8 cellular contexts compared by ENCODE assay signal in genomic region chr19:7293795-7294570, GRCh38. TPM values are rescaled to one million over a fixed set of nuclear protein-coding genes. Genes with fewer than 3 reads are reported as not detected.
DNase-seq lines count a peak whose midpoint lies in the region; ATAC-seq, FAIRE-seq and TF ChIP-seq lines count a peak whose summit lies in the region.

INSR (minus strand) TSS chr19:7294414; CDS start chr19:7293891, 523 bp downstream.

- intact Hi-C loops in testis (cut with DNase I; ENCODE audit: low total_unique reads), result loop anchor here (10.0 kb wide), 1 partner anchor 99 kb away; no protein-coding TSS in a partner anchor

- no peak for TF ChIP-seq POLR2A in testis (IDR thresholded peaks at IDR 0.05)

- H3K9me3 Mint-ChIP-seq in activated naive CD8-positive, alpha-beta T cell (ENCODE audit: low read depth), result no peaks in the 10 kb centered on the region

- peaks cover 12% of the 10 kb centered on the region for H3K4me1 Mint-ChIP-seq in activated naive CD8-positive, alpha-beta T cell (ENCODE audit: low read depth)

- no peak within 1 kb of the TSS for H3K27ac ChIP-seq in RWPE2 (ENCODE audit: poor library complexity, severe bottlenecking)
- H3K27ac ChIP-seq in testis, result peak within 1 kb of the TSS; percentile 88 to 93

- H3K9me3 ChIP-seq in RWPE2 (ENCODE audit: severe bottlenecking) (no peaks in the 10 kb centered on the region), testis (no peaks in the 10 kb centered on the region)

- ATAC-seq in GM21737 (IDR thresholded peaks at IDR 0.05; ENCODE audit: unreplicated experiment) (peak; percentile 49), RWPE2 (ENCODE audit: low read depth) (peak; percentile 90)

- FAIRE-seq in D721Med (lab: Jason Lieb, UNC), result no peak

- no peaks in the 10 kb centered on the region for H3K36me3 Mint-ChIP-seq in activated naive CD8-positive, alpha-beta T cell

- DNase-seq in D721Med (ENCODE audit: insufficient read length, low spot score) (peak; percentile 99), LHCN-M2 (ENCODE audit: low read depth) (peak; percentile 83), RWPE2 (ENCODE audit: low spot score) (no peak), glomerular endothelial cell (ENCODE audit: extremely low read depth, low read depth, low spot score) (no peak), non-pigmented ciliary epithelial cell (ENCODE audit: low read depth) (peak; percentile 36), testis (peak; percentile 87)

- H3K4me3 Mint-ChIP-seq in activated naive CD8-positive, alpha-beta T cell, result peak within 1 kb of the TSS; percentile 84

- H3K27me3 ChIP-seq in RWPE2 (ENCODE audit: insufficient read depth, poor library complexity, severe bottlenecking) (no peaks in the 10 kb centered on the region), testis (no peaks in the 10 kb centered on the region)

- H3K4me1 ChIP-seq in RWPE2 (ENCODE audit: insufficient read depth, poor library complexity, severe bottlenecking), result no peaks in the 10 kb centered on the region
- H3K4me1 ChIP-seq in testis, result peaks cover 16% of the 10 kb centered on the region

- TF ChIP-seq CTCF in D721Med (IDR thresholded peaks at IDR 0.05; ENCODE audit: insufficient read depth, missing control alignments) (no peak), RWPE2 (IDR thresholded peaks at IDR 0.05; ENCODE audit: poor library complexity, severe bottlenecking) (no peak), testis (IDR thresholded peaks at IDR 0.05) (no peak)

- H3K27ac Mint-ChIP-seq in activated naive CD8-positive, alpha-beta T cell, result no peak within 1 kb of the TSS

- WGBS in testis, 2 donors, result 0% methylated on average over 8 to 35 of the region's 108 CpGs

- H3K36me3 ChIP-seq in RWPE2 (ENCODE audit: low read depth) (no peaks in the 10 kb centered on the region), testis (ENCODE audit: low read depth, missing control alignments) (no peaks in the 10 kb centered on the region)

- H3K4me3 ChIP-seq in RWPE2 (ENCODE audit: severe bottlenecking) (peak within 1 kb of the TSS; percentile 58), testis (peak within 1 kb of the TSS; percentile 93 to 96)

- H3K27me3 Mint-ChIP-seq in activated naive CD8-positive, alpha-beta T cell, result peaks cover 21% of the 10 kb centered on the region

RNA-seq across cellular contexts. Expression of gene INSR, which starts in this region (rescaled TPM):
- total RNA-seq in LHCN-M2 (2014; rRNA removed), result 4.9 and 7.4 TPM in 2 replicates
- 1.6 TPM for polyA plus RNA-seq in LHCN-M2 (2012)
- 26.6 and 134 TPM in 2 replicates for total RNA-seq in glomerular endothelial cell
- 10 to 100 TPM; 85.1 to 96.5 TPM for total RNA-seq in testis
- polyA plus RNA-seq in testis (ENCODE audit: insufficient read depth, low read depth, low replicate concordance), result 9.3 TPM

Comparison
In these comparisons a context has a peak if more than half of its experiments do, and no peak if none do; other contexts are left out.
1. DNase-seq: peak in D721Med (single experiment), LHCN-M2 (single experiment), non-pigmented ciliary epithelial cell (single experiment) and testis (single experiment); none in RWPE2 (single experiment) and glomerular endothelial cell (single experiment).